Comparison of ENCODE assay signal across 9 cellular contexts in genomic region chr21:42878678-42878992, GRCh38. TPM values are rescaled to one million over a fixed set of nuclear protein-coding genes. Genes with fewer than 3 reads are reported as not detected.
DNase-seq lines count a peak whose midpoint lies in the region; ATAC-seq, FAIRE-seq and TF ChIP-seq lines count a peak whose summit lies in the region.
"Had no signal": no experiment of that assay in that cellular context is flagged by ENCODE, and none has a peak within 500 bp of the region (broad histone marks: within the 10 kb centered on the region; RNA-seq: fewer than 3 reads in every experiment).

No MANE protein-coding gene starts in this region.

- no peak for FAIRE-seq in endothelial cell of umbilical vein (lab: Jason Lieb, UNC)
- no peak for FAIRE-seq in pancreas (lab: Jason Lieb, UNC)

- no peaks in the 10 kb centered on the region for H3K9me3 ChIP-seq in cardiac muscle cell (ENCODE audit: low read depth)
- no peaks in the 10 kb centered on the region for H3K9me3 ChIP-seq in MM.1S (replicated peaks; ENCODE audit: insufficient read depth, low read length)
- no peaks in the 10 kb centered on the region for H3K9me3 ChIP-seq in endothelial cell of umbilical vein (replicated peaks; ENCODE audit: control insufficient read depth, insufficient read depth, low read length)
- no peaks in the 10 kb centered on the region for H3K9me3 ChIP-seq in pancreas

- H3K79me2 ChIP-seq in MM.1S (ENCODE audit: low read length) (peaks cover 57% of the 10 kb centered on the region), endothelial cell of umbilical vein (ENCODE audit: control insufficient read depth, insufficient read depth, low read length) (peaks cover 36% of the 10 kb centered on the region)

- H3K27ac ChIP-seq in cardiac muscle cell: peak overlapping the region; percentile 73
- peak overlapping the region; percentile 87 for H3K27ac ChIP-seq in MM.1S (ENCODE audit: low read length)
- peak overlapping the region; percentile 77 for H3K27ac ChIP-seq in endothelial cell of umbilical vein (ENCODE audit: insufficient read depth, low read depth, low read length)
- peak overlapping the region; percentile 60 to 89 (median 80) for H3K27ac ChIP-seq in pancreas

- H3K9me1 ChIP-seq in endothelial cell of umbilical vein (replicated peaks; ENCODE audit: control insufficient read depth, extremely low read depth, insufficient read depth, low read length): no peaks in the 10 kb centered on the region

- POLR2A ChIA-PET in endothelial cell of umbilical vein (lab: Charles Lee): no interaction called here

- TF ChIP-seq POLR2A in endothelial cell of umbilical vein (IDR thresholded peaks at IDR 0.05; ENCODE audit: low read depth, low read length): no peak

- intact Hi-C loops in left ventricle myocardium superior (cut with micrococcal nuclease): no loop called here
- intact Hi-C loops in endothelial cell of umbilical vein (cut with micrococcal nuclease): no loop called here
- intact Hi-C loops in pancreas (cut with DNase I): no loop called here

- H3K4me3 ChIP-seq in cardiac muscle cell (peak overlapping the region; percentile 78), MM.1S (ENCODE audit: low read length) (peak overlapping the region; percentile 84), endothelial cell of umbilical vein (replicated peaks in 1 of 3; ENCODE audit: insufficient read depth in 1 of 3, low read depth in 1 of 3, low read length in 3 of 3) (peak overlapping the region; percentile 20 to 69 (median 64)), pancreas (peak overlapping the region; percentile 78 to 100 (median 94))

- no peaks in the 10 kb centered on the region; the same call in 1 of the 2 replicates for H4K20me1 ChIP-seq in MM.1S (ENCODE audit: insufficient read depth, low read length)
- H4K20me1 ChIP-seq in endothelial cell of umbilical vein (replicated peaks; ENCODE audit: control insufficient read depth, extremely low read depth, insufficient read depth, low read length): no peaks in the 10 kb centered on the region

- ATAC-seq in left ventricle myocardium superior: no peak
- peak; percentile 26 to 46 (median 45) for ATAC-seq in pancreas

- DNase-seq in cardiac muscle cell (ENCODE audit: low read depth in 1 of 2, low spot score in 1 of 2): no peak
- no peak for DNase-seq in left ventricle myocardium superior
- no peak for DNase-seq in MM.1S
- DNase-seq in endothelial cell of umbilical vein (ENCODE audit: low read depth, low spot score): no peak
- DNase-seq in pancreas: no peak
- no peak for DNase-seq in HuH-7 (ENCODE audit: low spot score)
- DNase-seq in NCI-H526 (lab: John Stamatoyannopoulos, UW): no peak
- no peak for DNase-seq in D341Med (ENCODE audit: low spot score)

- H2AFZ ChIP-seq in MM.1S (ENCODE audit: low read length) (peak overlapping the region; percentile 52), endothelial cell of umbilical vein (ENCODE audit: low read depth, low read length) (peak overlapping the region; percentile 43)

- BruUV-seq in endothelial cell of umbilical vein (replicated peaks; lab: Mats Ljungman, UMichigan): no TSS peak

- H3F3A ChIP-seq in MM.1S (ENCODE audit: insufficient read depth, low read length): peaks cover 10% of the 10 kb centered on the region

- TF ChIP-seq CTCF in cardiac muscle cell (IDR thresholded peaks at IDR 0.05; ENCODE audit: low read depth, low read length) (no peak), MM.1S (IDR thresholded peaks at IDR 0.05; ENCODE audit: low read length) (no peak), endothelial cell of umbilical vein (IDR thresholded peaks at IDR 0.05; ENCODE audit: extremely low read depth in 1 of 2, insufficient read depth in 1 of 2, low read depth in 1 of 2, low read length in 2 of 2) (no peak), pancreas (IDR thresholded peaks at IDR 0.05) (no peak)

- WGBS in pancreas, 2 donors: 1% methylated on average over 15 of the region's 15 CpGs

- CTCF ChIA-PET in endothelial cell of umbilical vein (lab: Charles Lee): no interaction called here

- dilution Hi-C loops in endothelial cell of umbilical vein (cut with MboI; ENCODE audit: extremely low pct_ligation_motif_present, low sequenced_read_pairs): no loop called here

- H3K4me2 ChIP-seq in MM.1S (ENCODE audit: low read depth, low read length): peak overlapping the region; percentile 67
- peak overlapping the region; percentile 94 for H3K4me2 ChIP-seq in endothelial cell of umbilical vein (ENCODE audit: insufficient read depth, low read length)

- H3K9ac ChIP-seq in MM.1S (ENCODE audit: low read length): peak overlapping the region; percentile 91
- peak overlapping the region; percentile 82 for H3K9ac ChIP-seq in endothelial cell of umbilical vein (replicated peaks; ENCODE audit: extremely low read depth, insufficient read depth, low read length)

- H3K9me2 ChIP-seq in MM.1S (replicated peaks; ENCODE audit: insufficient read depth, low read length): no peaks in the 10 kb centered on the region

- H3K36me3 ChIP-seq in cardiac muscle cell: no peaks in the 10 kb centered on the region
- 0 out of 2 replicates have a peak, but pooled peaks cover 10% of the 10 kb centered on the region for H3K36me3 ChIP-seq in MM.1S (replicated peaks; ENCODE audit: insufficient read depth, low read length)
- peaks cover under 1 to 2% of the 10 kb centered on the region in 2 experiments for H3K36me3 ChIP-seq in endothelial cell of umbilical vein (ENCODE audit: control insufficient read depth in 2 of 2, extremely low read depth in 1 of 2, insufficient read depth in 2 of 2, low read length in 2 of 2)
- H3K36me3 ChIP-seq in pancreas: peaks cover 0 to 11% (median 0%) of the 10 kb centered on the region in 3 donors

- H3K27me3 ChIP-seq in cardiac muscle cell: no peaks in the 10 kb centered on the region
- H3K27me3 ChIP-seq in MM.1S (replicated peaks; ENCODE audit: insufficient read depth, low read length): no peaks in the 10 kb centered on the region
- no peaks in the 10 kb centered on the region for H3K27me3 ChIP-seq in endothelial cell of umbilical vein (ENCODE audit: control insufficient read depth in 2 of 2, insufficient read depth in 2 of 2, low read length in 2 of 2)
- H3K27me3 ChIP-seq in pancreas: no peaks in the 10 kb centered on the region

- peaks cover 5% of the 10 kb centered on the region for H3K4me1 ChIP-seq in cardiac muscle cell (ENCODE audit: low read depth)
- peaks cover 6% of the 10 kb centered on the region for H3K4me1 ChIP-seq in MM.1S (ENCODE audit: low read length)
- peaks cover 10% of the 10 kb centered on the region for H3K4me1 ChIP-seq in endothelial cell of umbilical vein (ENCODE audit: control insufficient read depth, extremely low read depth, insufficient read depth, low read length)
- H3K4me1 ChIP-seq in pancreas: peaks cover 0 to 13% (median 0%) of the 10 kb centered on the region in 3 donors

TF ChIP-seq in endothelial cell of umbilical vein, 7 proteins besides CTCF, POLR2A, EP300 and RAD21 (continues in another document):
- TF ChIP-seq FOS (IDR thresholded peaks at IDR 0.05; ENCODE audit: borderline replicate concordance, insufficient read depth, low read length) (no peak), MAX (IDR thresholded peaks at IDR 0.05; ENCODE audit: insufficient read depth, insufficient read length) (no peak), EZH2 (IDR thresholded peaks at IDR 0.05; ENCODE audit: borderline replicate concordance, low read depth, low read length, severe bottlenecking) (no peak), GATA2 (IDR thresholded peaks at IDR 0.05; ENCODE audit: insufficient read depth, insufficient read length, low read depth, low read length) (no peak), MYC (IDR thresholded peaks at IDR 0.05; ENCODE audit: low read depth, low read length) (no peak)

RNA-seq across cellular contexts. Expression of gene WDR4, which starts 0.7 kb away (rescaled TPM):
- total RNA-seq in cardiac muscle cell: 8.1 and 8.8 TPM in 2 replicates
- polyA plus RNA-seq in cardiac muscle cell: 5.5 and 9.3 TPM in 2 replicates
- total RNA-seq in left ventricle myocardium superior: 4.8 TPM
- 30.4 and 40.0 TPM in 2 replicates for total RNA-seq in endothelial cell of umbilical vein
- 18.6 and 24.5 TPM in 2 replicates for polyA plus RNA-seq in endothelial cell of umbilical vein
- 21.7 and 22.5 TPM in 2 replicates for polyA plus RNA-seq in endothelial cell of umbilical vein (2011; cell fraction: cytosol; rRNA removed)
- polyA plus RNA-seq in endothelial cell of umbilical vein (2011; cell fraction: nucleus; rRNA removed): 37.9 and 45.2 TPM in 2 replicates
- 24.3 and 29.9 TPM in 2 replicates for polyA plus RNA-seq in endothelial cell of umbilical vein (2012)
- 24.4 and 28.0 TPM in 2 replicates for polyA minus RNA-seq in endothelial cell of umbilical vein
- 28.6 TPM for polyA minus RNA-seq in endothelial cell of umbilical vein (2011; cell fraction: cytosol; rRNA and poly(A)+ RNA removed)
- 22.7 and 27.1 TPM in 2 replicates for polyA minus RNA-seq in endothelial cell of umbilical vein (2011; cell fraction: nucleus; rRNA and poly(A)+ RNA removed)
- total RNA-seq in pancreas: 10 to 100 TPM in 2 of 6 donors, 1 to 10 TPM in 4; 5.2 to 13.0 (median 8.8) TPM
- polyA plus RNA-seq in pancreas: 10 to 100 TPM in 1 of 2 donors, 1 to 10 TPM in 1; 7.4 to 17.8 TPM

RNA-seq across cellular contexts. Expression of gene NDUFV3, which starts 14.5 kb away (rescaled TPM):
- total RNA-seq in cardiac muscle cell: 28.9 and 50.5 TPM in 2 replicates
- 47.5 and 55.1 TPM in 2 replicates for polyA plus RNA-seq in cardiac muscle cell
- total RNA-seq in left ventricle myocardium superior: 59.3 TPM
- total RNA-seq in endothelial cell of umbilical vein: 40.6 and 45.7 TPM in 2 replicates
- polyA plus RNA-seq in endothelial cell of umbilical vein: 12.1 and 13.4 TPM in 2 replicates
- polyA plus RNA-seq in endothelial cell of umbilical vein (2011; cell fraction: cytosol; rRNA removed): 20.0 and 20.9 TPM in 2 replicates
- polyA plus RNA-seq in endothelial cell of umbilical vein (2011; cell fraction: nucleus; rRNA removed): 20.5 and 21.2 TPM in 2 replicates
- 36.7 and 37.4 TPM in 2 replicates for polyA plus RNA-seq in endothelial cell of umbilical vein (2012)
- polyA minus RNA-seq in endothelial cell of umbilical vein: 8.1 and 12.2 TPM in 2 replicates
- polyA minus RNA-seq in endothelial cell of umbilical vein (2011; cell fraction: cytosol; rRNA and poly(A)+ RNA removed): 39.0 TPM
- 4.6 and 6.2 TPM in 2 replicates for polyA minus RNA-seq in endothelial cell of umbilical vein (2011; cell fraction: nucleus; rRNA and poly(A)+ RNA removed)
- 10 to 100 TPM; 16.6 to 30.1 (median 21.9) TPM for total RNA-seq in pancreas
- polyA plus RNA-seq in pancreas: 10 to 100 TPM; 18.6 to 23.0 TPM

RNA-seq across cellular contexts. Expression of gene ERVH48-1, which starts 46.8 kb away (rescaled TPM):
- 0.07 and 0.42 TPM in 2 replicates for total RNA-seq in cardiac muscle cell
- polyA plus RNA-seq in cardiac muscle cell: 0.11 and 0.24 TPM in 2 replicates
- total RNA-seq in left ventricle myocardium superior: not detected
- not detected in 2 replicates for total RNA-seq in endothelial cell of umbilical vein
- not detected in 2 replicates for polyA plus RNA-seq in endothelial cell of umbilical vein
- not detected in 2 replicates for polyA plus RNA-seq in endothelial cell of umbilical vein (2011; cell fraction: cytosol; rRNA removed)
- not detected in 2 replicates for polyA plus RNA-seq in endothelial cell of umbilical vein (2011; cell fraction: nucleus; rRNA removed)
- not detected in 2 replicates for polyA plus RNA-seq in endothelial cell of umbilical vein (2012)
- 0.15 TPM in 1 of 2 replicates, not detected in the other for polyA minus RNA-seq in endothelial cell of umbilical vein
- polyA minus RNA-seq in endothelial cell of umbilical vein (2011; cell fraction: cytosol; rRNA and poly(A)+ RNA removed): 0.41 TPM
- polyA minus RNA-seq in endothelial cell of umbilical vein (2011; cell fraction: nucleus; rRNA and poly(A)+ RNA removed): not detected in 2 replicates
- under 1 TPM in 4 of 6 donors, not detected in 2; 0.06 to 0.32 (median 0.07) TPM for total RNA-seq in pancreas
- polyA plus RNA-seq in pancreas: under 1 TPM; 0.23 to 0.42 TPM
- total RNA-seq: lung microvascular endothelial cell had no signal
